ENCODE assay signal across 9 cellular contexts in the genomic region with DNA sequence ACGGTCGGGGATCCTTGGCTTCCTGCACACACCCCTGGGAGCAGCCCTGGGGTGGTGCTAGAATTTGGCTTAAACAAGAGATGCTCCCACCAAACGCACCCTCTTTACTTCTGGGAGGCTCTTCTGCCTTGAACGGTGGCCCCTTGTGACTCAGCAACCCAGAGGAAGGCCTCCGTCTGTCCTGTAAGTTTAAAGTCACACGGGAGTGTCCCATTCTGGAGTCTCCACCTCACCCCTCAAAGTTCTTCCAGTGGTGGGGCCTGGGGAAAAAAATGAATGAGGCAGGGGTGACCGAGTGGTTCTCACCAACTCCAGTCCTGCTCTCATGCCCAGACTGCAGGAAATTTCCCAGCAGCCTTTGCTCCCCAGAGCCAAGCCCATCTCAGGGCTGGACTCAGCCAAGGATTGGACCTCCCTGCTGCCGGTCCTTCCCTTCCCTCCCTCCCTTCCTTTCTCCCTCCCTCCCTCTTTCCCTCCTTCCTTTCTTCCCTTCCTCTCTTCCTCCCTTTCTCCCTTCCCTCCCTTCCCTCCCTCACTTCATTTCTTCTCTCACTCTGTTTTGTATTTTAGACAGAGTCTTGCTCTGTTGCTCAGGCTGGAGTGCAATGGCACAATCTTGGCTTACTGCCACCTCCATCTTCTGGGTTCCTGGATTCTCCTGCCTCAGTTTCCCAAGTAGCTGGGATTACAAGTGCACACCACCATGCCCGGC.
DNase-seq lines count a peak whose midpoint lies in the region; ATAC-seq lines count a peak whose summit lies in the region.
"Had no signal": no experiment of that assay in that cellular context is flagged by ENCODE, and none has a peak within 500 bp of the region (broad histone marks: within the 10 kb centered on the region; RNA-seq: fewer than 3 reads in every experiment).

No MANE protein-coding gene starts in this region.

- in situ Hi-C loops in T47D (cut with HindIII; ENCODE audit: low pct_unique_long_range_greater_than_20kb, low sequenced_read_pairs): no loop called here

- no peak for ATAC-seq in HG03457 (IDR thresholded peaks at IDR 0.05; ENCODE audit: unreplicated experiment)

- DNase-seq in AG20443 (ENCODE audit: low spot score) (peak; percentile 94), HuH-7 (ENCODE audit: low spot score) (peak; percentile 53), T47D (ENCODE audit: low read depth in 1 of 2, low spot score in 1 of 2) (peak; percentile 89 to 95), NCI-H2107 treated with DMSO at 0.1 percent for 48 hours (lab: John Stamatoyannopoulos, UW; ENCODE audit: unreplicated experiment) (no peak), NCI-H2196 treated with DMSO at 0.1 percent for 48 hours (lab: John Stamatoyannopoulos, UW; ENCODE audit: unreplicated experiment) (no peak)
- DNase-seq: activated CD4-positive, alpha-beta memory T cell treated with anti-CD3 and anti-CD28 coated beads, Interleukin-2, amount 10 ng/mL, durations not matched to agents 7 days and 5 days; brain microvascular endothelial cell; GDM1 had no signal

Comparison
In these comparisons a context has a peak if more than half of its experiments do, and no peak if none do; other contexts are left out.
1. DNase-seq: peak in AG20443 (single experiment), HuH-7 (single experiment) and T47D (2 of 2); none in NCI-H2107 treated with DMSO at 0.1 percent for 48 hours (single experiment) and NCI-H2196 treated with DMSO at 0.1 percent for 48 hours (single experiment).